In genomic region chr22:41523464-41524221, GRCh38 we compare ENCODE assay signal across 9 cellular contexts. TPM values are rescaled to one million over a fixed set of nuclear protein-coding genes. Genes with fewer than 3 reads are reported as not detected.
A peak's percentile ranks its signal among the peaks of the same experiment; 100 is the strongest.
DNase-seq lines count a peak whose midpoint lies in the region; ATAC-seq, FAIRE-seq and TF ChIP-seq lines count a peak whose summit lies in the region.
"Had no signal": no experiment of that assay in that cellular context is flagged by ENCODE, and none has a peak within 500 bp of the region (broad histone marks: within the 10 kb centered on the region; RNA-seq: fewer than 3 reads in every experiment).

No MANE protein-coding gene starts in this region.

- no peaks in the 10 kb centered on the region for H3K9me3 ChIP-seq in osteoblast (ENCODE audit: low read depth, low read length)

- peak overlapping the region; percentile 13 for H2AFZ ChIP-seq in osteoblast (ENCODE audit: low read length)

- TF ChIP-seq CTCF in AG10803 (conservative IDR thresholded peaks at IDR 0.05; ENCODE audit: low read length) (no peak), fibroblast of mammary gland (conservative IDR thresholded peaks at IDR 0.05; ENCODE audit: control insufficient read depth, insufficient read depth, low read depth, low read length) (no peak), osteoblast (IDR thresholded peaks at IDR 0.05; ENCODE audit: extremely low read depth, low read depth, low read length) (no peak), D721Med (IDR thresholded peaks at IDR 0.05; ENCODE audit: insufficient read depth, missing control alignments) (no peak)

- H4K20me1 ChIP-seq in osteoblast (ENCODE audit: insufficient read depth, low read length): peaks cover 31% of the 10 kb centered on the region

- H3K36me3 ChIP-seq in osteoblast (ENCODE audit: insufficient read depth, low read length): peaks cover 59% of the 10 kb centered on the region

- H3K4me2 ChIP-seq in osteoblast (ENCODE audit: insufficient read depth, low read length): peak overlapping the region; percentile 23

- peaks cover 21% of the 10 kb centered on the region for H3K4me1 ChIP-seq in osteoblast (ENCODE audit: insufficient read depth, low read length)

- DNase-seq in AG10803 (ENCODE audit: low read depth) (peak; percentile 36), SK-MEL-5 (ENCODE audit: low read depth, low spot score) (peak; percentile 61), fibroblast of mammary gland (ENCODE audit: low read depth) (peak; percentile 76), osteoblast (ENCODE audit: insufficient read length, low spot score, missing footprints) (peak; percentile 99), cortex of kidney (lab: John Stamatoyannopoulos, UW) (no peak), D721Med (ENCODE audit: insufficient read length, low spot score) (no peak), NCI-H1105 (lab: John Stamatoyannopoulos, UW) (no peak)

- H3K79me2 ChIP-seq in osteoblast (ENCODE audit: insufficient read depth, low read length): peaks cover 8% of the 10 kb centered on the region

- no peak for ATAC-seq in HG02571 (IDR thresholded peaks at IDR 0.05; ENCODE audit: unreplicated experiment)

- FAIRE-seq in D721Med (lab: Jason Lieb, UNC): no peak

- H3K27ac ChIP-seq in osteoblast (ENCODE audit: low read depth, low read length): peak overlapping the region; percentile 83

- in situ Hi-C loops in SK-MEL-5 (cut with HindIII; ENCODE audit: low pct_unique_long_range_greater_than_20kb, low sequenced_read_pairs): no loop called here

- H3K4me3 ChIP-seq in AG10803 (ENCODE audit: low read length): no peak overlapping the region
- no peak overlapping the region for H3K4me3 ChIP-seq in fibroblast of mammary gland (ENCODE audit: control insufficient read depth, low read depth, low read length)
- H3K4me3 ChIP-seq in osteoblast (ENCODE audit: insufficient read depth, low read length): no peak overlapping the region

- H3K27me3 ChIP-seq in osteoblast (ENCODE audit: insufficient read depth, low read length): no peaks in the 10 kb centered on the region

RNA-seq across cellular contexts. Expression of gene POLR3H, which starts 20.6 kb away (rescaled TPM):
- 20.0 and 23.9 TPM in 2 replicates for total RNA-seq in SK-MEL-5 (2014; rRNA removed; shearing (Covaris generic))
- 40.6 and 47.5 TPM in 2 replicates for polyA plus RNA-seq in SK-MEL-5 (2015; cell fraction: cytosol; rRNA removed)
- 34.4 and 37.8 TPM in 2 replicates for polyA plus RNA-seq in SK-MEL-5 (2015; cell fraction: nucleus; rRNA removed)
- total RNA-seq in osteoblast: 26.2 and 27.9 TPM in 2 replicates

RNA-seq across cellular contexts. Expression of gene CSDC2, which starts 37.2 kb away (rescaled TPM):
- total RNA-seq in SK-MEL-5 (2014; rRNA removed; shearing (Covaris generic)): not detected in 2 replicates
- not detected in 2 replicates for polyA plus RNA-seq in SK-MEL-5 (2015; cell fraction: cytosol; rRNA removed)
- not detected in 2 replicates for polyA plus RNA-seq in SK-MEL-5 (2015; cell fraction: nucleus; rRNA removed)
- 0.88 and 1.1 TPM in 2 replicates for total RNA-seq in osteoblast
- total RNA-seq: T-helper 2 cell treated with Interferon-gamma antibody and Interleukin-4, amounts not matched to agents 100 ng/mL and 5 ng/mL, for 36 hours had no signal

RNA-seq across cellular contexts. Expression of gene ACO2, which starts 54.7 kb away (rescaled TPM):
- 128 and 133 TPM in 2 replicates for total RNA-seq in SK-MEL-5 (2014; rRNA removed; shearing (Covaris generic))
- 180 and 200 TPM in 2 replicates for polyA plus RNA-seq in SK-MEL-5 (2015; cell fraction: cytosol; rRNA removed)
- polyA plus RNA-seq in SK-MEL-5 (2015; cell fraction: nucleus; rRNA removed): 75.7 and 81.4 TPM in 2 replicates
- 57.9 and 60.4 TPM in 2 replicates for total RNA-seq in osteoblast

RNA-seq across cellular contexts. Expression of gene PHF5A, which starts 55.2 kb away (rescaled TPM):
- 116 and 124 TPM in 2 replicates for total RNA-seq in SK-MEL-5 (2014; rRNA removed; shearing (Covaris generic))
- 79.5 and 112 TPM in 2 replicates for polyA plus RNA-seq in SK-MEL-5 (2015; cell fraction: cytosol; rRNA removed)
- polyA plus RNA-seq in SK-MEL-5 (2015; cell fraction: nucleus; rRNA removed): 17.8 and 20.1 TPM in 2 replicates
- 27.7 and 38.4 TPM in 2 replicates for total RNA-seq in osteoblast

Comparison
In these comparisons a context has a peak if more than half of its experiments do, and no peak if none do; other contexts are left out.
1. DNase-seq: peak in AG10803 (single experiment), SK-MEL-5 (single experiment), fibroblast of mammary gland (single experiment) and osteoblast (single experiment); none in cortex of kidney (single experiment), D721Med (single experiment) and NCI-H1105 (single experiment).